In genomic region chr2:27753744-27754588, GRCh38 we compare ENCODE assay signal across 1 cellular context.
TF ChIP-seq lines count a peak whose summit lies in the region.

No MANE protein-coding gene starts in this region.

TF ChIP-seq in HepG2, 621 proteins besides CTCF, POLR2A, EP300 and RAD21 (continued from another document and continues in another):
- TF ChIP-seq ZBTB10 (CRISPR knock-in tag; IDR thresholded peaks at IDR 0.05; ENCODE audit: borderline replicate concordance) (no peak), ZNF350 (CRISPR knock-in tag; IDR thresholded peaks at IDR 0.05; ENCODE audit: borderline replicate concordance, low read depth) (no peak), SPEN (CRISPR knock-in tag; IDR thresholded peaks at IDR 0.05; ENCODE audit: low read depth) (0 out of 2 replicates have a peak, but pooled peaks have one; percentile 1), ZNF367 (CRISPR knock-in tag; IDR thresholded peaks at IDR 0.05; ENCODE audit: borderline replicate concordance) (peak; percentile 62; the same call in 1 of the 2 replicates), MZF1 (CRISPR knock-in tag; IDR thresholded peaks at IDR 0.05; ENCODE audit: borderline replicate concordance) (no peak), POGK (CRISPR knock-in tag; conservative IDR thresholded peaks at IDR 0.05) (no peak), ZNF441 (CRISPR knock-in tag; IDR thresholded peaks at IDR 0.05; ENCODE audit: borderline replicate concordance) (no peak), ZEB1 (IDR thresholded peaks at IDR 0.05; ENCODE audit: insufficient replicate concordance, low read depth) (peak; percentile 30), SOX6 (IDR thresholded peaks at IDR 0.05) (no peak), SOX6 (CRISPR knock-in tag; IDR thresholded peaks at IDR 0.05) (peak; percentile 56), MYNN (CRISPR knock-in tag; IDR thresholded peaks at IDR 0.05; ENCODE audit: low read depth) (no peak), FOXO4 (CRISPR knock-in tag; conservative IDR thresholded peaks at IDR 0.05) (0 out of 2 replicates have a peak, but pooled peaks have one; percentile 78), ZNF704 (CRISPR knock-in tag; IDR thresholded peaks at IDR 0.05; ENCODE audit: borderline replicate concordance) (no peak), TBL1XR1 (IDR thresholded peaks at IDR 0.05; ENCODE audit: borderline replicate concordance, low read length, partially characterized antibody) (peak; percentile 74), IRX3 (CRISPR knock-in tag; IDR thresholded peaks at IDR 0.05; ENCODE audit: borderline replicate concordance, low read depth) (no peak), ZNF280B (CRISPR knock-in tag; IDR thresholded peaks at IDR 0.05; ENCODE audit: borderline replicate concordance) (no peak), SP2 (CRISPR knock-in tag; IDR thresholded peaks at IDR 0.05) (no peak), ZNF549 (CRISPR knock-in tag; IDR thresholded peaks at IDR 0.05) (no peak), IKZF5 (CRISPR knock-in tag; IDR thresholded peaks at IDR 0.05) (peak; percentile 78; the same call in 1 of the 2 replicates), ZNF510 (CRISPR knock-in tag; IDR thresholded peaks at IDR 0.05; ENCODE audit: low read depth) (no peak), ZFP36L1 (CRISPR knock-in tag; IDR thresholded peaks at IDR 0.05) (0 out of 2 replicates have a peak, but pooled peaks have one; percentile 43), NFIB (CRISPR knock-in tag; IDR thresholded peaks at IDR 0.05; ENCODE audit: borderline replicate concordance) (no peak), TOPORS (CRISPR knock-in tag; IDR thresholded peaks at IDR 0.05) (peak; percentile 71; the same call in 1 of the 2 replicates), MEF2D (CRISPR knock-in tag; IDR thresholded peaks at IDR 0.05) (no peak), NR2F6 (IDR thresholded peaks at IDR 0.05) (no peak), NR2F6 (CRISPR knock-in tag; IDR thresholded peaks at IDR 0.05) (peak; percentile 41; the same call in 1 of the 2 replicates), ZC3H13 (CRISPR knock-in tag; IDR thresholded peaks at IDR 0.05) (no peak), CBX2 (IDR thresholded peaks at IDR 0.05; ENCODE audit: low read depth, low read length) (no peak), CBX2 (CRISPR knock-in tag; IDR thresholded peaks at IDR 0.05; ENCODE audit: low read depth) (no peak), ZNF580 (CRISPR knock-in tag; IDR thresholded peaks at IDR 0.05; ENCODE audit: borderline replicate concordance, low read depth) (peak; percentile 89; the same call in 1 of the 2 replicates), SP4 (CRISPR knock-in tag; IDR thresholded peaks at IDR 0.05) (no peak), MAFG (CRISPR knock-in tag; IDR thresholded peaks at IDR 0.05) (no peak), PREB (CRISPR knock-in tag; IDR thresholded peaks at IDR 0.05) (no peak), SETDB1 (CRISPR knock-in tag; IDR thresholded peaks at IDR 0.05; ENCODE audit: borderline replicate concordance) (no peak), E2F2 (CRISPR knock-in tag; IDR thresholded peaks at IDR 0.05; ENCODE audit: borderline replicate concordance) (no peak), ZNF432 (CRISPR knock-in tag; IDR thresholded peaks at IDR 0.05; ENCODE audit: borderline replicate concordance) (no peak), HNF1A (IDR thresholded peaks at IDR 0.05; ENCODE audit: low read depth) (no peak), HNF1A (CRISPR knock-in tag; IDR thresholded peaks at IDR 0.05; ENCODE audit: borderline replicate concordance) (no peak), THAP8 (CRISPR knock-in tag; IDR thresholded peaks at IDR 0.05; ENCODE audit: borderline replicate concordance) (no peak), ZBTB44 (CRISPR knock-in tag; IDR thresholded peaks at IDR 0.05) (no peak), RFXANK (CRISPR knock-in tag; IDR thresholded peaks at IDR 0.05) (no peak)
